15 cellular contexts compared by ENCODE assay signal in genomic region chr2:240293126-240293864, GRCh38.
A peak's percentile ranks its signal among the peaks of the same experiment; 100 is the strongest.
DNase-seq lines count a peak whose midpoint lies in the region; ATAC-seq and TF ChIP-seq lines count a peak whose summit lies in the region.
"Had no signal": no experiment of that assay in that cellular context is flagged by ENCODE, and none has a peak within 500 bp of the region (broad histone marks: within the 10 kb centered on the region; RNA-seq: fewer than 3 reads in every experiment).

No MANE protein-coding gene starts in this region.

- in situ Hi-C loops in gastrocnemius medialis (cut with MboI; ENCODE audit: low sequenced_read_pairs in 4 of 4): no loop called here

- ATAC-seq in right cardiac atrium: peak in 1 of 2 donors; percentile 1
- peak; percentile 83 to 88 for ATAC-seq in gastrocnemius medialis

- TF ChIP-seq RAD21 in Ishikawa (IDR thresholded peaks at IDR 0.05; ENCODE audit: low read depth): no peak

- H3K4me3 ChIP-seq in esophagus muscularis mucosa (no peak overlapping the region), right cardiac atrium (ENCODE audit: low read length) (no peak overlapping the region), gastrocnemius medialis (peak overlapping the region in 1 of 4 donors; percentile 10)
- H3K4me3 ChIP-seq: PC-9, SK-N-MC had no signal

- WGBS in esophagus muscularis mucosa: 87% methylated on average over 7 of the region's 13 CpGs
- 67% methylated on average over 13 of the region's 13 CpGs for WGBS in right cardiac atrium

- H3K4me3 Mint-ChIP-seq in activated naive CD4-positive, alpha-beta T cell treated with anti-CD3 and anti-CD28 coated beads, Interleukin-2, amount 10 ng/mL, durations not matched to agents 7 days and 5 days: no peak overlapping the region
- H3K4me3 Mint-ChIP-seq: B cell; CD4-positive, alpha-beta memory T cell had no signal

- H3K4me1 ChIP-seq in esophagus muscularis mucosa: peaks cover 0 to 18% (median 0%) of the 10 kb centered on the region in 4 donors
- H3K4me1 ChIP-seq in right cardiac atrium (ENCODE audit: control insufficient read depth, insufficient read depth, low read length): peaks cover 3% of the 10 kb centered on the region
- peaks cover 18 to 25% of the 10 kb centered on the region in 2 donors for H3K4me1 ChIP-seq in gastrocnemius medialis

- H3K4me1 Mint-ChIP-seq in activated naive CD4-positive, alpha-beta T cell treated with anti-CD3 and anti-CD28 coated beads, Interleukin-2, amount 10 ng/mL, durations not matched to agents 7 days and 5 days: no peaks in the 10 kb centered on the region
- H3K4me1 Mint-ChIP-seq: B cell; CD4-positive, alpha-beta memory T cell had no signal

- peak; percentile 80 for DNase-seq in esophagus muscularis mucosa (ENCODE audit: extremely low spot score)
- DNase-seq in right cardiac atrium: peak in 1 of 3 donors; percentile 57
- DNase-seq in gastrocnemius medialis: peak; percentile 58 to 86
- no peak for DNase-seq in retina
- no peak for DNase-seq in T-helper 1 cell
- DNase-seq in NCI-H1048 (lab: John Stamatoyannopoulos, UW): no peak
- no peak for DNase-seq in activated naive CD4-positive, alpha-beta T cell treated with anti-CD3 and anti-CD28 coated beads, Interleukin-2, amount 10 ng/mL, durations not matched to agents 7 days and 5 days
- DNase-seq: CD4-positive, alpha-beta memory T cell; GDM1; KBM-7; NCI-H1694; PC-9 had no signal

- no peaks in the 10 kb centered on the region for H3K36me3 ChIP-seq in esophagus muscularis mucosa
- no peaks in the 10 kb centered on the region for H3K36me3 ChIP-seq in gastrocnemius medialis

- TF ChIP-seq EP300 in Ishikawa (IDR thresholded peaks at IDR 0.05; ENCODE audit: borderline replicate concordance) (no peak), esophagus muscularis mucosa (IDR thresholded peaks at IDR 0.05) (no peak)

- H3K9me3 Mint-ChIP-seq in activated naive CD4-positive, alpha-beta T cell treated with anti-CD3 and anti-CD28 coated beads, Interleukin-2, amount 10 ng/mL, durations not matched to agents 7 days and 5 days: no peaks in the 10 kb centered on the region
- H3K9me3 Mint-ChIP-seq: CD4-positive, alpha-beta memory T cell had no signal

- H3K27me3 ChIP-seq in esophagus muscularis mucosa (no peaks in the 10 kb centered on the region), right cardiac atrium (ENCODE audit: control insufficient read depth, insufficient read depth) (no peaks in the 10 kb centered on the region), gastrocnemius medialis (no peaks in the 10 kb centered on the region)

- H3K27ac Mint-ChIP-seq in activated naive CD4-positive, alpha-beta T cell treated with anti-CD3 and anti-CD28 coated beads, Interleukin-2, amount 10 ng/mL, durations not matched to agents 7 days and 5 days: no peak overlapping the region
- H3K27ac Mint-ChIP-seq: B cell; CD4-positive, alpha-beta memory T cell had no signal

- no peak for TF ChIP-seq CTCF in esophagus muscularis mucosa (IDR thresholded peaks at IDR 0.05)
- no peak for TF ChIP-seq CTCF in gastrocnemius medialis (IDR thresholded peaks at IDR 0.05 in 4 of 5, conservative IDR thresholded peaks at IDR 0.05 in 1 of 5)

- H3K9me3 ChIP-seq in esophagus muscularis mucosa (no peaks in the 10 kb centered on the region), right cardiac atrium (ENCODE audit: control insufficient read depth, low read length) (no peaks in the 10 kb centered on the region), gastrocnemius medialis (no peaks in the 10 kb centered on the region)

- H3K36me3 Mint-ChIP-seq in activated naive CD4-positive, alpha-beta T cell treated with anti-CD3 and anti-CD28 coated beads, Interleukin-2, amount 10 ng/mL, durations not matched to agents 7 days and 5 days: no peaks in the 10 kb centered on the region
- H3K36me3 Mint-ChIP-seq: CD4-positive, alpha-beta memory T cell had no signal

- TF ChIP-seq POLR2A in esophagus muscularis mucosa (IDR thresholded peaks at IDR 0.05; ENCODE audit: low read depth): no peak
- TF ChIP-seq POLR2A in gastrocnemius medialis (IDR thresholded peaks at IDR 0.05): no peak

- intact Hi-C loops in esophagus muscularis mucosa (cut with DNase I) (no loop called here), right cardiac atrium (cut with DNase I) (loop anchor here in 1 of 4 donors (10.0 kb wide), 2 partner anchors 58 to 142 kb away; partner anchors contain the start of gene GPC1), gastrocnemius medialis (cut with DNase I; ENCODE audit: low total_unique reads) (loop anchor here (5.0 kb wide), 1 partner anchor 144 kb away; the partner anchor contains the start of gene GPC1)

- H3K27ac ChIP-seq in esophagus muscularis mucosa (replicated peaks in 1 of 4): no peak overlapping the region
- peak overlapping the region; percentile 58 for H3K27ac ChIP-seq in right cardiac atrium (ENCODE audit: low read length)
- peak overlapping the region; percentile 76 to 88 (median 87) for H3K27ac ChIP-seq in gastrocnemius medialis
- H3K27ac ChIP-seq: PC-9, SK-N-MC had no signal

- no peaks in the 10 kb centered on the region for H3K27me3 Mint-ChIP-seq in activated naive CD4-positive, alpha-beta T cell treated with anti-CD3 and anti-CD28 coated beads, Interleukin-2, amount 10 ng/mL, durations not matched to agents 7 days and 5 days
- H3K27me3 Mint-ChIP-seq: B cell had no signal

- CTCF ChIA-PET in activated naive CD4-positive, alpha-beta T cell treated with anti-CD3 and anti-CD28 coated beads, Interleukin-2, amount 10 ng/mL, durations not matched to agents 7 days and 5 days (lab: Charles Lee): no interaction called here

TF ChIP-seq in Ishikawa, 13 proteins besides CTCF, POLR2A, EP300 and RAD21:
- peak; percentile 46; the same call in 1 of the 2 replicates for TF ChIP-seq MAX (IDR thresholded peaks at IDR 0.05)
- TF ChIP-seq CEBPB (IDR thresholded peaks at IDR 0.05): 0 out of 2 replicates have a peak, but pooled peaks have one; percentile 20
- no peak for TF ChIP-seq CREB1 (IDR thresholded peaks at IDR 0.05; ENCODE audit: low read depth)
- no peak for TF ChIP-seq TEAD4 (IDR thresholded peaks at IDR 0.05)
- TF ChIP-seq ZBTB7A (IDR thresholded peaks at IDR 0.05; ENCODE audit: low read depth): no peak; the same call in 1 of the 2 replicates
- no peak for TF ChIP-seq TAF1 (IDR thresholded peaks at IDR 0.05; ENCODE audit: low read depth)
- TF ChIP-seq TCF12 (IDR thresholded peaks at IDR 0.05; ENCODE audit: low read depth): no peak
- no peak; the same call in 1 of the 2 replicates for TF ChIP-seq USF1 (IDR thresholded peaks at IDR 0.05)
- TF ChIP-seq NFIC (IDR thresholded peaks at IDR 0.05): no peak
- TF ChIP-seq YY1 (IDR thresholded peaks at IDR 0.05; ENCODE audit: low read depth): no peak
- TF ChIP-seq EGR1 (IDR thresholded peaks at IDR 0.05): no peak
- no peak for TF ChIP-seq REST (IDR thresholded peaks at IDR 0.05; ENCODE audit: low read depth)
- no peak for TF ChIP-seq FOXM1 (IDR thresholded peaks at IDR 0.05; ENCODE audit: borderline replicate concordance, low read depth)
TF ChIP-seq in Ishikawa: peak in this region for 2.

Comparison
In these comparisons a context has a peak if more than half of its experiments do, and no peak if none do; other contexts are left out.
1. DNase-seq: peak in esophagus muscularis mucosa (single experiment) and gastrocnemius medialis (2 of 2); none in retina (single experiment), T-helper 1 cell (0 of 5), NCI-H1048 (single experiment) and activated naive CD4-positive, alpha-beta T cell treated with anti-CD3 and anti-CD28 coated beads, Interleukin-2, amount 10 ng/mL, durations not matched to agents 7 days and 5 days (single experiment).
2. H3K27ac ChIP-seq: peak in right cardiac atrium (single experiment) and gastrocnemius medialis (4 of 4); none in esophagus muscularis mucosa (0 of 4).